Comparison of ENCODE assay signal across 36 cellular contexts in the genomic region with DNA sequence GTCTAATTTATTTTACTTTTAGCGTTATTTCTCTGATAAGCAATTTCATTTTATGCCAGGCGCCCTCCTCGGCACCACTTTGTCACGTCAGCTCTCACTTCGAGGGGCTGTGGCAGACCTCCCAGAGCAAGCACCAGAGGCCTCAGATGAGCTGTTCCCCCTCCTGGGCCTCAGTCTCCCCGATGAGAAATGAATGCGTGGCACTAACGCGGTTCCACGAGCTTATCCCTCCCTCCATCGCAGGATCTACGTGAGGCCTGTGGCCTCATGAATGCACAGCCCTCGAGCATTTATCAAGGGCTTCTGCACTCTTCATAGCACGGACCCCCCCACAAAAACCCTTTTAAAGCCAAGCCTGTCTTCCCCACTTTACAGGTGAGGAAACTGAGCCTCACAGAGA.
"Had no signal": no experiment of that assay in that cellular context is flagged by ENCODE, and none has a peak within 500 bp of the region (broad histone marks: within the 10 kb centered on the region; RNA-seq: fewer than 3 reads in every experiment).

No MANE protein-coding gene starts in this region.

- H3K27ac ChIP-seq: ascending aorta, cardiac muscle cell, VCaP had no signal

- ATAC-seq: activated CD8-positive, alpha-beta T cell treated with anti-CD3 and anti-CD28 coated beads for 36 hours; activated naive CD8-positive, alpha-beta T cell treated with anti-CD3 and anti-CD28 coated beads, Interleukin-2, amount 50 U/mL, for 24 hours; activated T-cell treated with anti-CD3 and anti-CD28 coated beads, Interleukin-2, amount 50 U/mL, for 4 hours; activated T-cell treated with anti-CD3 and anti-CD28 coated beads, Interleukin-2, amount 50 U/mL, for 72 hours; activated T-helper 17 cell treated with anti-CD3 and anti-CD28 coated beads, Interleukin-2, amount 50 U/mL, for 72 hours had no signal

- H3K4me1 Mint-ChIP-seq: activated B cell treated with CpG ODN at 0.5 μM for 24 hours; activated CD4-positive, alpha-beta T cell treated with anti-CD3 and anti-CD28 coated beads, Interleukin-2, amount 10 ng/mL, durations not matched to agents 24 days and 14 days; activated naive CD4-positive, alpha-beta T cell treated with anti-CD3 and anti-CD28 coated beads, Interleukin-2, amount 10 ng/mL, durations not matched to agents 7 days and 5 days; activated naive CD4-positive, alpha-beta T cell treated with anti-CD3 and anti-CD28 coated beads, Interleukin-2, amount 50 U/mL, for 24 hours; activated naive CD8-positive, alpha-beta T cell treated with anti-CD3 and anti-CD28 coated beads, Interleukin-2, amount 10 ng/mL, durations not matched to agents 7 days and 5 days; activated naive CD8-positive, alpha-beta T cell treated with anti-CD3 and anti-CD28 coated beads, Interleukin-2, amount 50 U/mL, for 24 hours; activated T-helper 17 cell treated with anti-CD3 and anti-CD28 coated beads, Interleukin-2, amount 50 U/mL, for 72 hours had no signal

- H3K27me3 ChIP-seq: ascending aorta, cardiac muscle cell had no signal

- H3K4me1 ChIP-seq: ascending aorta had no signal

- H3K4me3 Mint-ChIP-seq: activated B cell treated with CpG ODN at 0.5 μM for 24 hours; activated CD4-positive, alpha-beta memory T cell treated with anti-CD3 and anti-CD28 coated beads for 36 hours; activated CD4-positive, alpha-beta T cell treated with anti-CD3 and anti-CD28 coated beads, Interleukin-2, amount 10 ng/mL, durations not matched to agents 24 days and 14 days; activated CD8-positive, alpha-beta T cell treated with anti-CD3 and anti-CD28 coated beads for 36 hours; activated naive CD4-positive, alpha-beta T cell treated with anti-CD3 and anti-CD28 coated beads, Interleukin-2, amount 10 ng/mL, durations not matched to agents 7 days and 5 days; activated naive CD4-positive, alpha-beta T cell treated with anti-CD3 and anti-CD28 coated beads, Interleukin-2, amount 50 U/mL, for 24 hours; activated naive CD8-positive, alpha-beta T cell; activated naive CD8-positive, alpha-beta T cell treated with anti-CD3 and anti-CD28 coated beads, Interleukin-2, amount 10 ng/mL, durations not matched to agents 7 days and 5 days; activated naive CD8-positive, alpha-beta T cell treated with anti-CD3 and anti-CD28 coated beads, Interleukin-2, amount 50 U/mL, for 24 hours; activated T-cell treated with anti-CD3 and anti-CD28 coated beads, Interleukin-2, amount 50 U/mL, for 4 hours; activated T-cell treated with anti-CD3 and anti-CD28 coated beads, Interleukin-2, amount 50 U/mL, for 72 hours; activated T-helper 1 cell treated with anti-CD3 and anti-CD28 coated beads, Interleukin-12 subunit alpha, Interleukin-12 subunit beta, Interleukin-2, Interleukin-4 antibody, amounts not matched to agents 30 ng/mL and 10 ng/mL and 1 ng/mL, durations not matched to agents 14 hours and 24 hours and 36 hours; activated T-helper 17 cell treated with anti-CD3 and anti-CD28 coated beads, Interleukin-2, amount 50 U/mL, for 72 hours; brain; T-helper 1 cell treated with Interleukin-12 subunit alpha and Interleukin-12 subunit beta and Interleukin-4 antibody, amounts not matched to agents 30 μg/mL and 1 μg/mL, for 36 hours; T-helper 2 cell treated with Interferon-gamma antibody and Interleukin-4, amounts not matched to agents 5 μg/mL and 100 μg/mL, for 36 hours had no signal

- H3K9me3 Mint-ChIP-seq: activated B cell treated with CpG ODN at 0.5 μM for 24 hours; activated CD4-positive, alpha-beta T cell treated with anti-CD3 and anti-CD28 coated beads, Interleukin-2, amount 10 ng/mL, durations not matched to agents 24 days and 14 days; activated T-cell treated with anti-CD3 and anti-CD28 coated beads, Interleukin-2, amount 50 U/mL, for 72 hours; T-helper 2 cell treated with Interferon-gamma antibody and Interleukin-4, amounts not matched to agents 5 μg/mL and 100 μg/mL, for 36 hours had no signal

- H3K36me3 Mint-ChIP-seq: activated naive CD4-positive, alpha-beta T cell treated with anti-CD3 and anti-CD28 coated beads, Interleukin-2, amount 10 ng/mL, durations not matched to agents 7 days and 5 days had no signal

- H3K27ac Mint-ChIP-seq: activated B cell treated with CpG ODN at 0.5 μM for 24 hours; activated CD4-positive, alpha-beta memory T cell treated with anti-CD3 and anti-CD28 coated beads for 36 hours; activated CD4-positive, alpha-beta T cell treated with anti-CD3 and anti-CD28 coated beads, Interleukin-2, amount 10 ng/mL, durations not matched to agents 24 days and 14 days; activated CD8-positive, alpha-beta T cell treated with anti-CD3 and anti-CD28 coated beads for 36 hours; activated naive CD4-positive, alpha-beta T cell treated with anti-CD3 and anti-CD28 coated beads, Interleukin-2, amount 10 ng/mL, durations not matched to agents 7 days and 5 days; activated naive CD4-positive, alpha-beta T cell treated with anti-CD3 and anti-CD28 coated beads, Interleukin-2, amount 50 U/mL, for 24 hours; activated naive CD8-positive, alpha-beta T cell; activated naive CD8-positive, alpha-beta T cell treated with anti-CD3 and anti-CD28 coated beads, Interleukin-2, amount 10 ng/mL, durations not matched to agents 7 days and 5 days; activated naive CD8-positive, alpha-beta T cell treated with anti-CD3 and anti-CD28 coated beads, Interleukin-2, amount 50 U/mL, for 24 hours; activated T-cell treated with anti-CD3 and anti-CD28 coated beads, Interleukin-2, amount 50 U/mL, for 72 hours; activated T-helper 1 cell treated with anti-CD3 and anti-CD28 coated beads, Interleukin-12 subunit alpha, Interleukin-12 subunit beta, Interleukin-2, Interleukin-4 antibody, amounts not matched to agents 30 ng/mL and 10 ng/mL and 1 ng/mL, durations not matched to agents 14 hours and 24 hours and 36 hours; activated T-helper 17 cell treated with anti-CD3 and anti-CD28 coated beads, Interleukin-2, amount 50 U/mL, for 72 hours; brain; T-helper 1 cell treated with Interleukin-12 subunit alpha and Interleukin-12 subunit beta and Interleukin-4 antibody, amounts not matched to agents 30 μg/mL and 1 μg/mL, for 36 hours; T-helper 2 cell treated with Interferon-gamma antibody and Interleukin-4, amounts not matched to agents 5 μg/mL and 100 μg/mL, for 36 hours had no signal

- H3K36me3 ChIP-seq: ascending aorta, cardiac muscle cell had no signal

- H3K27me3 Mint-ChIP-seq: activated B cell treated with CpG ODN at 0.5 μM for 24 hours; activated CD4-positive, alpha-beta memory T cell treated with anti-CD3 and anti-CD28 coated beads for 36 hours; activated CD4-positive, alpha-beta T cell treated with anti-CD3 and anti-CD28 coated beads, Interleukin-2, amount 10 ng/mL, durations not matched to agents 24 days and 14 days; activated CD8-positive, alpha-beta T cell treated with anti-CD3 and anti-CD28 coated beads for 36 hours; activated naive CD4-positive, alpha-beta T cell treated with anti-CD3 and anti-CD28 coated beads, Interleukin-2, amount 10 ng/mL, durations not matched to agents 7 days and 5 days; activated naive CD4-positive, alpha-beta T cell treated with anti-CD3 and anti-CD28 coated beads, Interleukin-2, amount 50 U/mL, for 24 hours; activated naive CD8-positive, alpha-beta T cell; activated naive CD8-positive, alpha-beta T cell treated with anti-CD3 and anti-CD28 coated beads, Interleukin-2, amount 10 ng/mL, durations not matched to agents 7 days and 5 days; activated naive CD8-positive, alpha-beta T cell treated with anti-CD3 and anti-CD28 coated beads, Interleukin-2, amount 50 U/mL, for 24 hours; activated T-helper 17 cell treated with anti-CD3 and anti-CD28 coated beads, Interleukin-2, amount 50 U/mL, for 72 hours had no signal

- DNase-seq: activated B cell treated with CpG ODN at 0.5 μM for 24 hours; activated CD4-positive, alpha-beta memory T cell treated with anti-CD3 and anti-CD28 coated beads for 36 hours; activated CD4-positive, alpha-beta T cell treated with anti-CD3 and anti-CD28 coated beads for 4 hours; activated CD4-positive, alpha-beta T cell treated with anti-CD3 and anti-CD28 coated beads, Interleukin-2, amount 10 ng/mL, durations not matched to agents 24 days and 14 days; activated CD4-positive, alpha-beta T cell treated with anti-CD3 and anti-CD28 coated beads, Interleukin-2, amount 50 U/mL, for 1 hour; activated CD4-positive, alpha-beta T cell treated with anti-CD3 and anti-CD28 coated beads, Interleukin-2, amount 50 U/mL, for 4 hours; activated CD4-positive, CD25-positive, alpha-beta regulatory T cell treated with anti-CD3 and anti-CD28 coated beads, Interleukin-2, amount 50 U/mL, for 72 hours; activated CD8-positive, alpha-beta memory T cell treated with anti-CD3 and anti-CD28 coated beads, Interleukin-2, amount 50 U/mL, for 4 hours; activated CD8-positive, alpha-beta T cell treated with anti-CD3 and anti-CD28 coated beads for 36 hours; activated effector memory CD4-positive, alpha-beta T cell treated with anti-CD3 and anti-CD28 coated beads, Interleukin-2, amount 50 U/mL, for 16 hours; activated gamma-delta T cell treated with Interleukin-2 at 50 U/mL for 16 hours; activated naive CD4-positive, alpha-beta T cell; activated naive CD4-positive, alpha-beta T cell treated with anti-CD3 and anti-CD28 coated beads, Interleukin-2, amount 10 ng/mL, durations not matched to agents 7 days and 5 days; activated naive CD8-positive, alpha-beta T cell treated with anti-CD3 and anti-CD28 coated beads, Interleukin-2, amount 10 ng/mL, durations not matched to agents 7 days and 5 days; activated naive CD8-positive, alpha-beta T cell treated with anti-CD3 and anti-CD28 coated beads, Interleukin-2, amount 50 U/mL, for 24 hours; activated T-cell treated with anti-CD3 and anti-CD28 coated beads for 4 hours; activated T-cell treated with anti-CD3 and anti-CD28 coated beads, Interleukin-2, amount 50 U/mL, for 1 hour; activated T-cell treated with anti-CD3 and anti-CD28 coated beads, Interleukin-2, amount 50 U/mL, for 4 hours; activated T-cell treated with anti-CD3 and anti-CD28 coated beads, Interleukin-2, amount 50 U/mL, for 72 hours; amygdala; anterior cingulate cortex; central memory CD4-positive, alpha-beta T cell; SW 1271; T-helper 1 cell; T-helper 2 cell; T-helper 9 cell had no signal

- H3K4me3 ChIP-seq: ascending aorta, cardiac muscle cell had no signal
